ENCODE assay signal across 8 cellular contexts in the genomic region with DNA sequence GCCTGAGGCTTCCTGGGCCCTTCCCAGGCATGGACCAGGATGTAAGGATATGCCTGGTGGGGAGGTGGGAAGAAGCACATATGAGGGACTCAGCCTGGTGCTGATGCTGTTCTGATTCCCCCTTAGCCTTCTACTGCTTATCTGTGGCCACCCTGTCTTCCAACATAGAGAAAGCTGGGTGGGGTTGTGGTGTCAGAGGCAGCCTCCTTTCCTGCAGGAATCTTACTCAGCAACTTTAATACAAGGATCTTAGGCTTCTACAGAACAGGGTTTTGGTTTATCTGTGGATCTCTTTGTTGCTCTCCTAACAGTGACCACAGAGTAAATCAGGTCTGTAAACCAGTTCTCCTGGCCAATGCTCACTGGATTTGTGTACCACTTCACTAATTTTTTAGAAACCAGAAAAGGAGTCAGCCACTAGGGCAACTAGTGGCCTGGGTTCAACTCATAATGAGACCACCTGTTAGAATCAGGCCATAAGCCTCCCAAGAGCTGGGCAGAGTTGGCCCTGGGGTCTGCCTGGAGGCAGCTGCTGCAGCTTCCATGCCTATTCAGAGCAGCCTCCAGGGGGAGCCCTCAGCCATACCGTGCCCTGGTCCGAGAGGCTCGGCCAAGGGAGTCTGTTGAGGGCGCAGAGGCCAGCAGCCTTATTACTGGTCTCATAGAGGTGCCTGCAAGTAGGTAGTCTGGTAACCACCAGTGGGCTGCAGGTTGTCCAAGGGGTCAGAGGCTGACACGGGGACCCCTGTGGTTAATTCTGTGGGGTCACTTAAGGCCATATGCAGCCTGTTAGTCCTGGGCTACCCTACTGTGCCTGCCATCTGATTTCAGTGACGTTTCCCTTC. TPM values are rescaled to one million over a fixed set of nuclear protein-coding genes. Genes with fewer than 3 reads are reported as not detected.
DNase-seq lines count a peak whose midpoint lies in the region; ATAC-seq and TF ChIP-seq lines count a peak whose summit lies in the region.

No MANE protein-coding gene starts in this region.

- H3K27ac Mint-ChIP-seq in activated T-cell treated with anti-CD3 and anti-CD28 coated beads, Interleukin-2, amount 50 U/mL, for 24 hours, result no peak overlapping the region

- no peaks in the 10 kb centered on the region for H3K9me3 Mint-ChIP-seq in activated T-cell treated with anti-CD3 and anti-CD28 coated beads, Interleukin-2, amount 50 U/mL, for 24 hours

- H3K27me3 ChIP-seq in OCI-LY3 (ENCODE audit: low read depth, low read length) (no peaks in the 10 kb centered on the region), gastroesophageal sphincter (peaks cover 22% of the 10 kb centered on the region)

- WGBS in gastroesophageal sphincter (ENCODE audit: low coverage in 1 of 2), 2 donors, result 75 to 83% methylated on average over 1 of the region's 6 CpGs

- DNase-seq in AG09309 (ENCODE audit: low read depth), result no peak
- DNase-seq in GM19240 (ENCODE audit: insufficient read length, low spot score), result peak; percentile 81
- DNase-seq in activated T-cell treated with anti-CD3 and anti-CD28 coated beads, Interleukin-2, amount 50 U/mL, for 24 hours, result peak; percentile 71
- peak; percentile 52 for DNase-seq in retina

- H3K36me3 Mint-ChIP-seq in activated T-cell treated with anti-CD3 and anti-CD28 coated beads, Interleukin-2, amount 50 U/mL, for 24 hours (ENCODE audit: low read depth), result peaks cover 51% of the 10 kb centered on the region

- H3K4me1 Mint-ChIP-seq in activated T-cell treated with anti-CD3 and anti-CD28 coated beads, Interleukin-2, amount 50 U/mL, for 24 hours (ENCODE audit: low read depth), result peaks cover 8% of the 10 kb centered on the region

- no peak overlapping the region for H3K9ac ChIP-seq in OCI-LY3 (ENCODE audit: low read length)

- H3K4me1 ChIP-seq in OCI-LY3 (ENCODE audit: low read length) (no peaks in the 10 kb centered on the region), gastroesophageal sphincter (peaks cover 0 to 24% (median 8%) of the 10 kb centered on the region in 3 donors)

- ATAC-seq in gastroesophageal sphincter, result peak; percentile 44
- ATAC-seq in HG03025 (IDR thresholded peaks at IDR 0.05; ENCODE audit: low FRiP score, unreplicated experiment), result no peak
- no peak for ATAC-seq in GM18502 (IDR thresholded peaks at IDR 0.05; ENCODE audit: poor library complexity, unreplicated experiment)

- H3K4me2 ChIP-seq in OCI-LY3 (ENCODE audit: low read length), result no peak overlapping the region

- TF ChIP-seq POLR2A in gastroesophageal sphincter (IDR thresholded peaks at IDR 0.05), result no peak

- H3K4me3 Mint-ChIP-seq in activated T-cell treated with anti-CD3 and anti-CD28 coated beads, Interleukin-2, amount 50 U/mL, for 24 hours, result no peak overlapping the region

- no peaks in the 10 kb centered on the region for H3K9me3 ChIP-seq in OCI-LY3 (ENCODE audit: insufficient read depth, low read length)
- H3K9me3 ChIP-seq in gastroesophageal sphincter, result no peaks in the 10 kb centered on the region

- TF ChIP-seq CTCF in AG09309 (IDR thresholded peaks at IDR 0.05; ENCODE audit: control insufficient read depth, insufficient read depth, low read depth, low read length, missing control alignments), result peak; percentile 81
- TF ChIP-seq CTCF in OCI-LY3 (IDR thresholded peaks at IDR 0.05; ENCODE audit: low read depth, low read length), result peak; percentile 74
- TF ChIP-seq CTCF in gastroesophageal sphincter (IDR thresholded peaks at IDR 0.05), result peak in 3 of 4 experiments; percentile 37 to 65 (median 39)

- H3K36me3 ChIP-seq in OCI-LY3 (replicated peaks; ENCODE audit: low read depth, low read length) (peaks cover 10% of the 10 kb centered on the region), gastroesophageal sphincter (peaks cover 0 to 81% of the 10 kb centered on the region in 2 donors)

- H3K4me3 ChIP-seq in AG09309 (ENCODE audit: control insufficient read depth, low read depth, low read length) (no peak overlapping the region), OCI-LY3 (ENCODE audit: low read length) (no peak overlapping the region), gastroesophageal sphincter (no peak overlapping the region)

- peaks cover 22% of the 10 kb centered on the region for H3K27me3 Mint-ChIP-seq in activated T-cell treated with anti-CD3 and anti-CD28 coated beads, Interleukin-2, amount 50 U/mL, for 24 hours

- H3K79me2 ChIP-seq in OCI-LY3 (ENCODE audit: low read length), result no peaks in the 10 kb centered on the region

- no peak overlapping the region for H2AFZ ChIP-seq in OCI-LY3 (ENCODE audit: low read depth, low read length)

- peaks cover 22% of the 10 kb centered on the region for H4K20me1 ChIP-seq in OCI-LY3 (ENCODE audit: insufficient read depth, low read length)

- H3K27ac ChIP-seq in OCI-LY3 (ENCODE audit: low read length) (no peak overlapping the region), gastroesophageal sphincter (no peak overlapping the region)

- TF ChIP-seq EP300 in gastroesophageal sphincter (IDR thresholded peaks at IDR 0.05), result no peak

RNA-seq across cellular contexts. Expression of a gene that starts 7.1 kb away (rescaled TPM):
- total RNA-seq in gastroesophageal sphincter, result 1 to 10 TPM in 2 of 4 donors, under 1 TPM in 2; 0.78 to 3.3 (median 1.2) TPM

RNA-seq across cellular contexts. Expression of a gene that starts 19.9 kb away (rescaled TPM):
- total RNA-seq in gastroesophageal sphincter, result 100 to 1,000 TPM in 1 of 4 donors, 10 to 100 TPM in 3; 44.0 to 102 (median 61.9) TPM

RNA-seq across cellular contexts. Expression of a gene that starts 19.9 kb away (rescaled TPM):
- 10 to 100 TPM; 16.4 to 36.2 (median 25.8) TPM for total RNA-seq in gastroesophageal sphincter
